Comparison of ENCODE assay signal across 17 cellular contexts in genomic region chr11:67406420-67406968, GRCh38. TPM values are rescaled to one million over a fixed set of nuclear protein-coding genes. Genes with fewer than 3 reads are reported as not detected.
DNase-seq lines count a peak whose midpoint lies in the region; ATAC-seq and TF ChIP-seq lines count a peak whose summit lies in the region.
"Had no signal": no experiment of that assay in that cellular context is flagged by ENCODE, and none has a peak within 500 bp of the region (broad histone marks: within the 10 kb centered on the region; RNA-seq: fewer than 3 reads in every experiment).

No MANE protein-coding gene starts in this region.

- peak overlapping the region; percentile 64 for H3K18ac ChIP-seq in neuronal stem cell (ENCODE audit: low read length)

- H3K36me3 Mint-ChIP-seq in CD8-positive, alpha-beta T cell = peaks cover 47% of the 10 kb centered on the region
- H3K36me3 Mint-ChIP-seq in IgD-negative memory B cell = peaks cover 9% of the 10 kb centered on the region
- peaks cover 40% of the 10 kb centered on the region for H3K36me3 Mint-ChIP-seq in activated naive CD8-positive, alpha-beta T cell treated with anti-CD3 and anti-CD28 coated beads, Interleukin-2, amount 10 ng/mL, durations not matched to agents 7 days and 5 days

- H3K27me3 Mint-ChIP-seq in CD8-positive, alpha-beta T cell (ENCODE audit: low read depth) = no peaks in the 10 kb centered on the region
- H3K27me3 Mint-ChIP-seq in IgD-negative memory B cell = no peaks in the 10 kb centered on the region
- no peaks in the 10 kb centered on the region for H3K27me3 Mint-ChIP-seq in activated naive CD8-positive, alpha-beta T cell treated with anti-CD3 and anti-CD28 coated beads, Interleukin-2, amount 10 ng/mL, durations not matched to agents 7 days and 5 days

- H3K4me1 Mint-ChIP-seq in CD8-positive, alpha-beta T cell (ENCODE audit: low read depth) = peaks cover 77% of the 10 kb centered on the region
- peaks cover 43 to 50% (median 46%) of the 10 kb centered on the region in 3 donors for H3K4me1 Mint-ChIP-seq in IgD-negative memory B cell
- H3K4me1 Mint-ChIP-seq in activated naive CD8-positive, alpha-beta T cell treated with anti-CD3 and anti-CD28 coated beads, Interleukin-2, amount 10 ng/mL, durations not matched to agents 7 days and 5 days = peaks cover 55% of the 10 kb centered on the region

- no peak for ATAC-seq in CD8-positive, alpha-beta T cell
- ATAC-seq in activated naive CD8-positive, alpha-beta T cell treated with anti-CD3 and anti-CD28 coated beads, Interleukin-2, amount 10 ng/mL, durations not matched to agents 7 days and 5 days (ENCODE audit: low read depth) = no peak
- no peak for ATAC-seq in GM18870 (IDR thresholded peaks at IDR 0.05; ENCODE audit: unreplicated experiment)
- ATAC-seq: esophagus mucosa, psoas muscle had no signal

- no peaks in the 10 kb centered on the region for H3K9me3 ChIP-seq in CD8-positive, alpha-beta T cell (ENCODE audit: low read length)
- H3K9me3 ChIP-seq in neuronal stem cell (replicated peaks in 1 of 2; ENCODE audit: control insufficient read depth in 2 of 2, insufficient read depth in 1 of 2, low read depth in 1 of 2, low read length in 2 of 2) = no peaks in the 10 kb centered on the region
- H3K9me3 ChIP-seq: adrenal gland, heart left ventricle, psoas muscle, uterus had no signal

- no peak for DNase-seq in CD8-positive, alpha-beta T cell
- DNase-seq in activated naive CD8-positive, alpha-beta T cell treated with anti-CD3 and anti-CD28 coated beads, Interleukin-2, amount 10 ng/mL, durations not matched to agents 7 days and 5 days = no peak
- DNase-seq in neuronal stem cell (ENCODE audit: low spot score) (no peak), NCI-H2081 treated with DMSO at 0.1 percent for 48 hours (lab: John Stamatoyannopoulos, UW) (no peak), NCI-H2227 treated with DMSO at 0.1 percent for 48 hours (lab: John Stamatoyannopoulos, UW) (no peak)
- DNase-seq: activated CD4-positive, alpha-beta T cell treated with anti-CD3 and anti-CD28 coated beads, Interleukin-2, amount 50 U/mL, for 1 hour; NCI-H1417 treated with DMSO at 0.1 percent for 48 hours; NCI-H510A; psoas muscle; SW 1271; uterus had no signal

- peak overlapping the region; percentile 22 for H2BK12ac ChIP-seq in neuronal stem cell (ENCODE audit: low read length)

- peak overlapping the region; percentile 80 for H3K23ac ChIP-seq in neuronal stem cell (ENCODE audit: low read depth, low read length, poor library complexity)

- H3K36me3 ChIP-seq in CD8-positive, alpha-beta T cell (ENCODE audit: insufficient read depth, low read length) = peaks cover 12% of the 10 kb centered on the region
- H3K36me3 ChIP-seq in neuronal stem cell (replicated peaks in 1 of 2; ENCODE audit: control insufficient read depth in 2 of 2, insufficient read depth in 2 of 2, low read length in 2 of 2) = no peaks in the 10 kb centered on the region
- H3K36me3 ChIP-seq: adrenal gland, heart left ventricle, uterus had no signal

- peak overlapping the region; percentile 95 for H3K4me3 Mint-ChIP-seq in CD8-positive, alpha-beta T cell
- H3K4me3 Mint-ChIP-seq in IgD-negative memory B cell = peak overlapping the region; percentile 77 to 100 (median 98)
- peak overlapping the region; percentile 98 for H3K4me3 Mint-ChIP-seq in activated naive CD8-positive, alpha-beta T cell treated with anti-CD3 and anti-CD28 coated beads, Interleukin-2, amount 10 ng/mL, durations not matched to agents 7 days and 5 days

- H2BK5ac ChIP-seq in neuronal stem cell (ENCODE audit: low read length) = peak overlapping the region; percentile 53

- H2BK15ac ChIP-seq in neuronal stem cell (ENCODE audit: low read length) = peak overlapping the region; percentile 67

- H3K14ac ChIP-seq in neuronal stem cell (ENCODE audit: low read length) = peak overlapping the region; percentile 38

- peak overlapping the region; percentile 75 for H3K27ac ChIP-seq in CD8-positive, alpha-beta T cell (ENCODE audit: low read depth, low read length)
- no peak overlapping the region for H3K27ac ChIP-seq in neuronal stem cell (replicated peaks; ENCODE audit: low read length)
- H3K27ac ChIP-seq: adrenal gland, psoas muscle, uterus had no signal

- intact Hi-C loops in CD8-positive, alpha-beta T cell (cut with DNase I, micrococcal nuclease) = loop anchor here in 1 of 2 experiments (10.0 kb wide), 1 partner anchor 1092 kb away; the partner anchor contains the start of gene CD248

- WGBS in neuronal stem cell (ENCODE audit: extremely low coverage in 2 of 2, insufficient read length in 2 of 2, insufficient replicate concordance in 1 of 2), 2 donors = no CpG with 5 or more reads among the region's 18 CpGs

- peak overlapping the region; percentile 90 for H2AK5ac ChIP-seq in neuronal stem cell (ENCODE audit: low read depth, low read length)

- CTCF ChIA-PET in CD8-positive, alpha-beta T cell (lab: Charles Lee) = interaction anchor here (0.7 to 3.2 kb wide), 3 partner anchors 12 to 62 kb away, joined by 3 to 27 read pairs (median 4); partner anchors contain the start of gene TMEM134

- H3K79me1 ChIP-seq in neuronal stem cell (ENCODE audit: low read depth, low read length) = peaks cover 2% of the 10 kb centered on the region

- H3K27me3 ChIP-seq in CD8-positive, alpha-beta T cell (ENCODE audit: insufficient read depth, low read length) = no peaks in the 10 kb centered on the region
- no peaks in the 10 kb centered on the region for H3K27me3 ChIP-seq in neuronal stem cell (ENCODE audit: control insufficient read depth in 3 of 3, insufficient read depth in 3 of 3, low read depth in 1 of 3, low read length in 3 of 3)

- no peak overlapping the region for H4K91ac ChIP-seq in neuronal stem cell (ENCODE audit: low read depth, low read length, poor library complexity)

- no peak overlapping the region for H3K9ac ChIP-seq in neuronal stem cell (ENCODE audit: low read depth, low read length, poor library complexity)

- no peak overlapping the region for H4K8ac ChIP-seq in neuronal stem cell (ENCODE audit: low read depth, low read length)

- peak overlapping the region; percentile 90 for H3K27ac Mint-ChIP-seq in CD8-positive, alpha-beta T cell
- peak overlapping the region; percentile 85 to 100 (median 87) for H3K27ac Mint-ChIP-seq in IgD-negative memory B cell
- peak overlapping the region; percentile 95 for H3K27ac Mint-ChIP-seq in activated naive CD8-positive, alpha-beta T cell treated with anti-CD3 and anti-CD28 coated beads, Interleukin-2, amount 10 ng/mL, durations not matched to agents 7 days and 5 days

- H3K4me3 ChIP-seq in CD8-positive, alpha-beta T cell (ENCODE audit: low read depth, low read length) = peak overlapping the region; percentile 66
- H3K4me3 ChIP-seq in neuronal stem cell (ENCODE audit: low read length in 2 of 2) = no peak overlapping the region
- H3K4me3 ChIP-seq: adrenal gland, K562, psoas muscle, uterus had no signal

- POLR2A ChIA-PET in CD8-positive, alpha-beta T cell (lab: Charles Lee) = interaction anchor here (1.0 to 3.5 kb wide), 6 partner anchors 9 to 76 kb away, joined by 3 to 99 read pairs (median 4); partner anchors contain the start of genes AIP, CARNS1, POLD4 and PTPRCAP
- POLR2A ChIA-PET in activated naive CD8-positive, alpha-beta T cell treated with anti-CD3 and anti-CD28 coated beads, Interleukin-2, amount 10 ng/mL, durations not matched to agents 7 days and 5 days (lab: Charles Lee) = interaction anchor here (0.7 to 3.5 kb wide), 13 partner anchors 10 to 119 kb away, joined by 3 to 181 read pairs (median 4); partner anchors contain the start of genes CDK2AP2, PTPRCAP, RAD9A and RPS6KB2

- peak overlapping the region; percentile 53 for H3K4ac ChIP-seq in neuronal stem cell (ENCODE audit: low read length)

- H3K4me2 ChIP-seq in neuronal stem cell (ENCODE audit: insufficient read depth, low read length, poor library complexity, severe bottlenecking) = no peak overlapping the region

- H2BK120ac ChIP-seq in neuronal stem cell (ENCODE audit: low read depth, low read length) = peak overlapping the region; percentile 47

- H3K9me3 Mint-ChIP-seq in CD8-positive, alpha-beta T cell = no peaks in the 10 kb centered on the region
- H3K9me3 Mint-ChIP-seq in IgD-negative memory B cell = no peaks in the 10 kb centered on the region
- H3K9me3 Mint-ChIP-seq in activated naive CD8-positive, alpha-beta T cell treated with anti-CD3 and anti-CD28 coated beads, Interleukin-2, amount 10 ng/mL, durations not matched to agents 7 days and 5 days = no peaks in the 10 kb centered on the region

- TF ChIP-seq CTCF in CD8-positive, alpha-beta T cell (IDR thresholded peaks at IDR 0.05) = no peak

- peaks cover 81% of the 10 kb centered on the region for H3K4me1 ChIP-seq in CD8-positive, alpha-beta T cell (ENCODE audit: insufficient read depth, low read length)
- H3K4me1 ChIP-seq in neuronal stem cell (ENCODE audit: control insufficient read depth in 2 of 2, insufficient read depth in 1 of 2, low read depth in 1 of 2, low read length in 2 of 2) = peaks cover 14 to 26% of the 10 kb centered on the region in 2 donors
- H3K4me1 ChIP-seq: uterus had no signal

- no peak overlapping the region for H2AFZ ChIP-seq in neuronal stem cell (ENCODE audit: low read length)

RNA-seq across cellular contexts. Expression of gene TBC1D10C, which starts 2.6 kb away (rescaled TPM):
- 100 to 1,000 TPM; 197 to 201 TPM for total RNA-seq in CD8-positive, alpha-beta T cell
- 341 TPM for polyA plus RNA-seq in IgD-negative memory B cell
- 100 to 1,000 TPM; 359 to 367 TPM for total RNA-seq in activated naive CD8-positive, alpha-beta T cell treated with anti-CD3 and anti-CD28 coated beads, Interleukin-2, amount 10 ng/mL, durations not matched to agents 7 days and 5 days
- polyA plus RNA-seq in neuronal stem cell (2013, experiment 1 of 2) = 0.36 TPM
- 0.53 TPM for polyA plus RNA-seq in neuronal stem cell (2013, experiment 2 of 2)

RNA-seq across cellular contexts. Expression of gene PPP1CA, which starts 4.8 kb away (rescaled TPM):
- total RNA-seq in CD8-positive, alpha-beta T cell = 10 to 100 TPM; 40.5 to 42.2 TPM
- 546 TPM for polyA plus RNA-seq in IgD-negative memory B cell
- total RNA-seq in activated naive CD8-positive, alpha-beta T cell treated with anti-CD3 and anti-CD28 coated beads, Interleukin-2, amount 10 ng/mL, durations not matched to agents 7 days and 5 days = 100 to 1,000 TPM; 290 to 311 TPM
- polyA plus RNA-seq in neuronal stem cell (2013, experiment 1 of 2) = 114 TPM
- 112 TPM for polyA plus RNA-seq in neuronal stem cell (2013, experiment 2 of 2)

RNA-seq across cellular contexts. Expression of gene CARNS1, which starts 9.0 kb away (rescaled TPM):
- total RNA-seq in CD8-positive, alpha-beta T cell = 10 to 100 TPM; 11.2 to 12.1 TPM
- 2.4 TPM for polyA plus RNA-seq in IgD-negative memory B cell
- 1 to 10 TPM; 5.5 to 5.6 TPM for total RNA-seq in activated naive CD8-positive, alpha-beta T cell treated with anti-CD3 and anti-CD28 coated beads, Interleukin-2, amount 10 ng/mL, durations not matched to agents 7 days and 5 days
- polyA plus RNA-seq in neuronal stem cell (2013, experiment 1 of 2) = 0.11 TPM
- 0.10 TPM for polyA plus RNA-seq in neuronal stem cell (2013, experiment 2 of 2)

RNA-seq across cellular contexts. Expression of gene RAD9A, which starts 14.7 kb away (rescaled TPM):
- total RNA-seq in CD8-positive, alpha-beta T cell = 10 to 100 TPM; 13.7 to 14.1 TPM
- polyA plus RNA-seq in IgD-negative memory B cell = 12.0 TPM
- total RNA-seq in activated naive CD8-positive, alpha-beta T cell treated with anti-CD3 and anti-CD28 coated beads, Interleukin-2, amount 10 ng/mL, durations not matched to agents 7 days and 5 days = 10 to 100 TPM; 65.3 to 67.1 TPM
- polyA plus RNA-seq in neuronal stem cell (2013, experiment 1 of 2) = 29.1 TPM
- 29.1 TPM for polyA plus RNA-seq in neuronal stem cell (2013, experiment 2 of 2)

RNA-seq across cellular contexts. Expression of gene RPS6KB2, which starts 21.8 kb away (rescaled TPM):
- total RNA-seq in CD8-positive, alpha-beta T cell = 10 to 100 TPM; 71.8 to 76.2 TPM
- polyA plus RNA-seq in IgD-negative memory B cell = 65.1 TPM
- total RNA-seq in activated naive CD8-positive, alpha-beta T cell treated with anti-CD3 and anti-CD28 coated beads, Interleukin-2, amount 10 ng/mL, durations not matched to agents 7 days and 5 days = 10 to 100 TPM; 69.0 to 71.4 TPM
- polyA plus RNA-seq in neuronal stem cell (2013, experiment 1 of 2) = 26.4 TPM
- polyA plus RNA-seq in neuronal stem cell (2013, experiment 2 of 2) = 24.3 TPM

Comparison
In these comparisons a context has a peak if more than half of its experiments do, and no peak if none do; other contexts are left out.
1. RNA of gene PPP1CA, which starts 4.8 kb away (total RNA-seq): 290 to 311 TPM in activated naive CD8-positive, alpha-beta T cell treated with anti-CD3 and anti-CD28 coated beads, Interleukin-2, amount 10 ng/mL, durations not matched to agents 7 days and 5 days; 40.5 to 42.2 TPM in CD8-positive, alpha-beta T cell; every median in the first group is over 4 times any median in the second.
2. Peak in every context shown above with its lines, with median percentiles within 50 percentile points of each other: H3K27ac Mint-ChIP-seq and H3K4me3 Mint-ChIP-seq.